24 cellular contexts compared by ENCODE assay signal in genomic region chr2:213862407-213863076, GRCh38.
"Had no signal": no experiment of that assay in that cellular context is flagged by ENCODE, and none has a peak within 500 bp of the region (broad histone marks: within the 10 kb centered on the region; RNA-seq: fewer than 3 reads in every experiment).

No MANE protein-coding gene starts in this region.

- H3K9me3 ChIP-seq: lower lobe of right lung, neutrophil, ovary, prostate gland, upper lobe of left lung had no signal

- H3K4me1 Mint-ChIP-seq: activated naive CD4-positive, alpha-beta T cell treated with anti-CD3 and anti-CD28 coated beads, Interleukin-2, amount 50 U/mL, for 24 hours; naive thymus-derived CD4-positive, alpha-beta T cell; T-cell had no signal

- H3K27ac Mint-ChIP-seq: activated CD8-positive, alpha-beta T cell treated with anti-CD3 and anti-CD28 coated beads, Interleukin-2, amount 10 ng/mL, durations not matched to agents 7 days and 5 days; activated naive CD4-positive, alpha-beta T cell treated with anti-CD3 and anti-CD28 coated beads, Interleukin-2, amount 50 U/mL, for 24 hours; naive thymus-derived CD4-positive, alpha-beta T cell; T-cell; T-helper 2 cell treated with Interferon-gamma antibody and Interleukin-4, amounts not matched to agents 5 μg/mL and 100 μg/mL, for 36 hours had no signal

- H3K4me1 ChIP-seq: ascending aorta, gastroesophageal sphincter, heart left ventricle, lower lobe of right lung, prostate gland, upper lobe of left lung had no signal

- H3K4me3 ChIP-seq: ascending aorta, gastroesophageal sphincter, heart left ventricle, lower lobe of right lung, ovary, prostate gland, upper lobe of left lung had no signal

- H3K4me3 Mint-ChIP-seq: activated CD8-positive, alpha-beta T cell treated with anti-CD3 and anti-CD28 coated beads, Interleukin-2, amount 10 ng/mL, durations not matched to agents 7 days and 5 days; activated naive CD4-positive, alpha-beta T cell treated with anti-CD3 and anti-CD28 coated beads, Interleukin-2, amount 50 U/mL, for 24 hours; naive thymus-derived CD4-positive, alpha-beta T cell; T-cell; T-helper 2 cell treated with Interferon-gamma antibody and Interleukin-4, amounts not matched to agents 5 μg/mL and 100 μg/mL, for 36 hours had no signal

- H3K9me3 Mint-ChIP-seq: activated naive CD4-positive, alpha-beta T cell treated with anti-CD3 and anti-CD28 coated beads, Interleukin-2, amount 50 U/mL, for 24 hours; T-helper 2 cell treated with Interferon-gamma antibody and Interleukin-4, amounts not matched to agents 5 μg/mL and 100 μg/mL, for 36 hours had no signal

- ATAC-seq: activated CD8-positive, alpha-beta T cell treated with anti-CD3 and anti-CD28 coated beads, Interleukin-2, amount 10 ng/mL, durations not matched to agents 7 days and 5 days; gastroesophageal sphincter; heart left ventricle; lower lobe of right lung; naive thymus-derived CD4-positive, alpha-beta T cell; right cardiac atrium; stimulated activated naive CD8-positive, alpha-beta T cell treated with anti-CD3 and anti-CD28 coated beads, Interleukin-15, Interleukin-2, amounts not matched to agents 100 U/mL and 50 U/mL, for 24 hours; T-cell had no signal

- H3K36me3 ChIP-seq: ascending aorta, gastroesophageal sphincter, heart left ventricle, lower lobe of right lung, neutrophil, ovary, prostate gland, upper lobe of left lung, WERI-Rb-1 had no signal

- FAIRE-seq: keratinocyte had no signal

- H3K36me3 Mint-ChIP-seq: activated naive CD4-positive, alpha-beta T cell treated with anti-CD3 and anti-CD28 coated beads, Interleukin-2, amount 50 U/mL, for 24 hours; naive thymus-derived CD4-positive, alpha-beta T cell; T-cell had no signal

- H3K27me3 Mint-ChIP-seq: activated naive CD4-positive, alpha-beta T cell treated with anti-CD3 and anti-CD28 coated beads, Interleukin-2, amount 50 U/mL, for 24 hours; naive thymus-derived CD4-positive, alpha-beta T cell; T-cell had no signal

- DNase-seq: activated CD4-positive, alpha-beta T cell treated with anti-CD3 and anti-CD28 coated beads for 1 hour; activated CD4-positive, alpha-beta T cell treated with anti-CD3 and anti-CD28 coated beads, Interleukin-2, amount 50 U/mL, for 1 hour; activated CD8-positive, alpha-beta T cell treated with anti-CD3 and anti-CD28 coated beads, Interleukin-2, amount 10 ng/mL, durations not matched to agents 7 days and 5 days; activated gamma-delta T cell treated with Interleukin-2 at 50 U/mL for 16 hours; activated T-cell treated with anti-CD3 and anti-CD28 coated beads, Interleukin-2, amount 50 U/mL, for 1 hour; central memory CD4-positive, alpha-beta T cell; heart left ventricle; lower lobe of right lung; naive thymus-derived CD4-positive, alpha-beta T cell; ovary; right cardiac atrium; stimulated activated CD4-positive, alpha-beta T cell treated with anti-CD3 and anti-CD28 coated beads, Interleukin-12 subunit alpha, Interleukin-12 subunit beta, amount 100 ng/mL, for 4 hours; stimulated activated CD4-positive, alpha-beta T cell treated with anti-CD3 and anti-CD28 coated beads, Interleukin-4, amount 100 ng/mL, for 4 hours; stimulated activated naive CD8-positive, alpha-beta T cell treated with anti-CD3 and anti-CD28 coated beads, Interleukin-15, Interleukin-2, amounts not matched to agents 100 U/mL and 50 U/mL, for 24 hours; T-cell; upper lobe of left lung; WERI-Rb-1 had no signal

- H3K27me3 ChIP-seq: ascending aorta, gastroesophageal sphincter, heart left ventricle, neutrophil, ovary, upper lobe of left lung had no signal
